In the genomic region with DNA sequence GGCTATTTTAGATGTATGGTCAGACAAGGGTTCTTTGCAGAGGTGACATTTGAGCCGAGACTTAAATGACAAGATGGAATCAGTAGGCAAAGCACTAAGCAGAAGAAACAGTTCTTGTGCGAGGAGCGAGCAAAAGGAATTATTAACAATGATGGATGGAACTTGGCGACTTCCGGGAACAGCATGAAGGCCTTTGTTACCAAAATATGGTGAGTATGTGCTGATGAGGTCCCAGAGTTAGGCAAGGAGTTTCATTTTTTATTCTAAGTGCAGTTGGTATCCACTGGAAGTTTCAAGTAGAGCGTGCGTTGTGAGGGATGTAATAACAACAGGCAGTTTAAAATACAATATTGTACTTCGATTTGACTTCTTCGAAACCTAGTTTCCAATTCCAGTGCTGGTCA, we compare ENCODE assay signal across 8 cellular contexts. TPM values are rescaled to one million over a fixed set of nuclear protein-coding genes. Genes with fewer than 3 reads are reported as not detected.
DNase-seq lines count a peak whose midpoint lies in the region; ATAC-seq lines count a peak whose summit lies in the region.

No MANE protein-coding gene starts in this region.

- no peaks in the 10 kb centered on the region for H3K36me3 ChIP-seq in mucosa of stomach (ENCODE audit: control insufficient read depth, insufficient read depth, low read length)

- H3K4me1 Mint-ChIP-seq in activated T-cell treated with anti-CD3 and anti-CD28 coated beads, Interleukin-2, amount 50 U/mL, for 24 hours (ENCODE audit: low read depth), result peaks cover 69% of the 10 kb centered on the region

- no peaks in the 10 kb centered on the region for H3K27me3 ChIP-seq in mucosa of stomach (ENCODE audit: control insufficient read depth, insufficient read depth, low read length)

- H3K9me3 Mint-ChIP-seq in activated T-cell treated with anti-CD3 and anti-CD28 coated beads, Interleukin-2, amount 50 U/mL, for 24 hours, result no peaks in the 10 kb centered on the region

- peaks cover 31% of the 10 kb centered on the region for H3K36me3 Mint-ChIP-seq in activated T-cell treated with anti-CD3 and anti-CD28 coated beads, Interleukin-2, amount 50 U/mL, for 24 hours (ENCODE audit: low read depth)

- H3K9ac ChIP-seq in mucosa of stomach (ENCODE audit: low read length), result peak overlapping the region; percentile 97

- H3K9me3 ChIP-seq in mucosa of stomach (ENCODE audit: control insufficient read depth, low read length), result no peaks in the 10 kb centered on the region

- peak overlapping the region; percentile 95 for H3K27ac Mint-ChIP-seq in activated T-cell treated with anti-CD3 and anti-CD28 coated beads, Interleukin-2, amount 50 U/mL, for 24 hours

- H3K4me3 ChIP-seq in mucosa of stomach (ENCODE audit: low read length), result peak overlapping the region; percentile 97

- peak overlapping the region; percentile 94 for H3K4me3 Mint-ChIP-seq in activated T-cell treated with anti-CD3 and anti-CD28 coated beads, Interleukin-2, amount 50 U/mL, for 24 hours

- no peaks in the 10 kb centered on the region for H3K27me3 Mint-ChIP-seq in activated T-cell treated with anti-CD3 and anti-CD28 coated beads, Interleukin-2, amount 50 U/mL, for 24 hours

- ATAC-seq in HG03342 (IDR thresholded peaks at IDR 0.05; ENCODE audit: unreplicated experiment) (no peak), HG02852 (IDR thresholded peaks at IDR 0.05; ENCODE audit: unreplicated experiment) (no peak)

- DNase-seq in activated T-cell treated with anti-CD3 and anti-CD28 coated beads, Interleukin-2, amount 50 U/mL, for 24 hours, result no peak
- DNase-seq in activated T-cell treated with anti-CD3 and anti-CD28 coated beads, Interleukin-2, amount 50 U/mL, for 1 hour, result no peak
- DNase-seq in NCI-H774 (lab: John Stamatoyannopoulos, UW) (peak; percentile 50), cerebellum (ENCODE audit: low spot score) (peak; percentile 18), GOT3 (lab: John Stamatoyannopoulos, UW) (no peak)

- peaks cover 15% of the 10 kb centered on the region for H3K4me1 ChIP-seq in mucosa of stomach (ENCODE audit: control insufficient read depth, insufficient read depth, low read length)

RNA-seq across cellular contexts. Expression of a gene that starts 1.6 kb away (rescaled TPM):
- total RNA-seq in cerebellum, result 47.7 TPM

RNA-seq across cellular contexts. Expression of a gene that starts 58.0 kb away (rescaled TPM):
- 3.8 TPM for total RNA-seq in cerebellum

Comparison
In these comparisons a context has a peak if more than half of its experiments do, and no peak if none do; other contexts are left out.
1. DNase-seq: peak in NCI-H774 (single experiment) and cerebellum (single experiment); none in activated T-cell treated with anti-CD3 and anti-CD28 coated beads, Interleukin-2, amount 50 U/mL, for 24 hours (single experiment), activated T-cell treated with anti-CD3 and anti-CD28 coated beads, Interleukin-2, amount 50 U/mL, for 1 hour (single experiment) and GOT3 (single experiment).